ENCODE assay signal across 9 cellular contexts in the genomic region with DNA sequence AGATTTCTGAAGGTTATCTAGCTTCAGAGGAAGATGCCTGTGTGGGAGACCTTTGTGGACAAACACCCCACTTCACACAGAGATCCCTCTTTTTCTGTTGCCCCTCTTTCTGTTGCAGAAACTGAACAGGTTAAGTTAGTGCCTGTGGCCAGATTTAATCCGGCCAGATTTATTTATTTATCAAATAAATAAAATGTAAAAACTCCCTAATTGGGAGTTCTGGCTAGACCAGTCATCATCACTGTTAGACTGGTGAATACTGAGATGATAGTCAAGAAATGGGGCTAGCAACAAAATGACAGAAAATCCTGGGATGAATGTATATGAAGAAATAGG. TPM values are rescaled to one million over a fixed set of nuclear protein-coding genes. Genes with fewer than 3 reads are reported as not detected.
A peak's percentile ranks its signal among the peaks of the same experiment; 100 is the strongest.
DNase-seq lines count a peak whose midpoint lies in the region; ATAC-seq and TF ChIP-seq lines count a peak whose summit lies in the region.
"Had no signal": no experiment of that assay in that cellular context is flagged by ENCODE, and none has a peak within 500 bp of the region (broad histone marks: within the 10 kb centered on the region; RNA-seq: fewer than 3 reads in every experiment).

No MANE protein-coding gene starts in this region.

- TF ChIP-seq RAD21 in neural cell (conservative IDR thresholded peaks at IDR 0.05) = no peak

- H3K9me3 Mint-ChIP-seq in CD4-positive, alpha-beta memory T cell = no peaks in the 10 kb centered on the region
- H3K9me3 Mint-ChIP-seq in chondrocyte (ENCODE audit: low read depth) = no peaks in the 10 kb centered on the region

- H3K27ac Mint-ChIP-seq in CD4-positive, alpha-beta memory T cell = peak overlapping the region in 3 of 7 donors; percentile 90 to 91 (median 90)
- H3K27ac Mint-ChIP-seq in chondrocyte (ENCODE audit: unreplicated experiment) = peak overlapping the region; percentile 90

- no peak for TF ChIP-seq EP300 in neural cell (conservative IDR thresholded peaks at IDR 0.05; ENCODE audit: poor library complexity, severe bottlenecking)

- H3K9ac ChIP-seq in Loucy (ENCODE audit: low read depth, low read length, poor library complexity, severe bottlenecking) (peak overlapping the region; percentile 97), neural cell (ENCODE audit: low read length) (no peak overlapping the region)

- intact Hi-C loops in CD4-positive, alpha-beta memory T cell (cut with micrococcal nuclease) = loop anchor here (2.0 to 10.0 kb wide), 3 partner anchors 51 to 981 kb away; a partner anchor contains a TSS

- H3K27me3 ChIP-seq in CD4-positive, alpha-beta memory T cell (ENCODE audit: insufficient read depth, low read length) = no peaks in the 10 kb centered on the region
- H3K27me3 ChIP-seq in Loucy (ENCODE audit: insufficient read depth, low read length, poor library complexity, severe bottlenecking) (no peaks in the 10 kb centered on the region), neural cell (ENCODE audit: insufficient read depth, low read depth, low read length) (no peaks in the 10 kb centered on the region)

- peak overlapping the region; percentile 83 to 94 (median 91) for H3K4me3 Mint-ChIP-seq in CD4-positive, alpha-beta memory T cell
- peak overlapping the region; percentile 94 for H3K4me3 Mint-ChIP-seq in chondrocyte (ENCODE audit: unreplicated experiment)

- peaks cover 0 to 7% of the 10 kb centered on the region in 2 donors for H3K36me3 Mint-ChIP-seq in CD4-positive, alpha-beta memory T cell
- no peaks in the 10 kb centered on the region for H3K36me3 Mint-ChIP-seq in chondrocyte (ENCODE audit: low read depth)

- H3K4me2 ChIP-seq in Loucy (ENCODE audit: low read depth, low read length, poor library complexity, severe bottlenecking) (peak overlapping the region; percentile 99), neural cell (ENCODE audit: low read length) (peak overlapping the region; percentile 68)

- peaks cover 29% of the 10 kb centered on the region for H3K4me1 ChIP-seq in CD4-positive, alpha-beta memory T cell (ENCODE audit: insufficient read depth, low read length)
- peaks cover 50% of the 10 kb centered on the region for H3K4me1 ChIP-seq in Loucy (ENCODE audit: insufficient read depth, low read length, poor library complexity, severe bottlenecking)

- CTCF ChIA-PET in CD4-positive, alpha-beta memory T cell (lab: Charles Lee; ENCODE audit: partially characterized antibody) = interaction anchor here (1.2 to 1.4 kb wide), 2 partner anchors 50 to 97 kb away, joined by 5 to 6 read pairs; no protein-coding TSS in a partner anchor

- ATAC-seq in GM21390 (IDR thresholded peaks at IDR 0.05; ENCODE audit: unreplicated experiment) (no peak), HG03039 (IDR thresholded peaks at IDR 0.05; ENCODE audit: unreplicated experiment) (no peak)

- peaks cover 25 to 48% (median 34%) of the 10 kb centered on the region in 4 donors for H3K4me1 Mint-ChIP-seq in CD4-positive, alpha-beta memory T cell
- H3K4me1 Mint-ChIP-seq in chondrocyte (ENCODE audit: low read depth) = peaks cover 25% of the 10 kb centered on the region

- H3K4me3 ChIP-seq in CD4-positive, alpha-beta memory T cell (ENCODE audit: low read length in 2 of 2) = no peak overlapping the region
- peak overlapping the region; percentile 84 for H3K4me3 ChIP-seq in Loucy (ENCODE audit: low read length, poor library complexity, severe bottlenecking)
- H3K4me3 ChIP-seq in neural cell (ENCODE audit: low read length) = peak overlapping the region; percentile 95

- POLR2A ChIA-PET in CD4-positive, alpha-beta memory T cell (lab: Charles Lee; ENCODE audit: partially characterized antibody) = interaction anchor here (1.7 to 2.1 kb wide), 3 partner anchors 10 to 50 kb away, joined by 5 to 20 read pairs (median 10); no protein-coding TSS in a partner anchor

- H2AFZ ChIP-seq in Loucy (ENCODE audit: low read length) (no peak overlapping the region), neural cell (ENCODE audit: low read depth, low read length) (no peak overlapping the region)

- H3K36me3 ChIP-seq in CD4-positive, alpha-beta memory T cell (ENCODE audit: insufficient read depth, low read length) = no peaks in the 10 kb centered on the region
- H3K36me3 ChIP-seq in Loucy (ENCODE audit: insufficient read depth, low read length) (no peaks in the 10 kb centered on the region), neural cell (ENCODE audit: insufficient read depth, low read length) (no peaks in the 10 kb centered on the region)

- H4K20me1 ChIP-seq in Loucy (ENCODE audit: insufficient read depth, low read length, poor library complexity, severe bottlenecking) (peaks cover 17% of the 10 kb centered on the region), neural cell (ENCODE audit: insufficient read depth) (no peaks in the 10 kb centered on the region)

- H3F3A ChIP-seq in Loucy (ENCODE audit: low read depth) = no peaks in the 10 kb centered on the region; the same call in 1 of the 2 replicates
- peaks cover 6% of the 10 kb centered on the region for H3F3A ChIP-seq in neural cell (ENCODE audit: insufficient read depth, low read length, poor library complexity, severe bottlenecking)

- peaks cover 36% of the 10 kb centered on the region for H3K79me2 ChIP-seq in Loucy (ENCODE audit: insufficient read depth, low read length)
- H3K79me2 ChIP-seq in neural cell (replicated peaks; ENCODE audit: insufficient read depth, low read length) = peaks cover 16% of the 10 kb centered on the region

- no peak for DNase-seq in CD4-positive, alpha-beta memory T cell
- DNase-seq in chondrocyte (ENCODE audit: low spot score) (no peak), hypothalamus (lab: John Stamatoyannopoulos, UW) (no peak), dermis blood vessel endothelial cell (no peak)
- DNase-seq: cortex of kidney had no signal

- no peaks in the 10 kb centered on the region for H3K27me3 Mint-ChIP-seq in CD4-positive, alpha-beta memory T cell
- H3K27me3 Mint-ChIP-seq in chondrocyte (ENCODE audit: low read depth) = no peaks in the 10 kb centered on the region

- H3K9me3 ChIP-seq in CD4-positive, alpha-beta memory T cell (ENCODE audit: control insufficient read depth in 1 of 2, low read length in 2 of 2) = no peaks in the 10 kb centered on the region
- no peaks in the 10 kb centered on the region for H3K9me3 ChIP-seq in Loucy (ENCODE audit: insufficient read depth, low read depth, low read length)
- no peaks in the 10 kb centered on the region for H3K9me3 ChIP-seq in neural cell (ENCODE audit: low read length)

- TF ChIP-seq CTCF in Loucy (conservative IDR thresholded peaks at IDR 0.05; ENCODE audit: low read length) (no peak), chondrocyte (IDR thresholded peaks at IDR 0.05) (no peak), neural cell (IDR thresholded peaks at IDR 0.05; ENCODE audit: poor library complexity, severe bottlenecking) (no peak)

- H3K27ac ChIP-seq in CD4-positive, alpha-beta memory T cell (ENCODE audit: low read depth, low read length) = peak overlapping the region; percentile 54
- H3K27ac ChIP-seq in neural cell (ENCODE audit: low read length) = no peak overlapping the region

- no peaks in the 10 kb centered on the region for H3K9me2 ChIP-seq in Loucy (replicated peaks; ENCODE audit: low read depth, low read length)
- H3K9me2 ChIP-seq in neural cell (ENCODE audit: insufficient read depth, low read length) = no peaks in the 10 kb centered on the region

TF ChIP-seq in neural cell, 6 proteins besides CTCF, POLR2A, EP300 and RAD21:
- TF ChIP-seq SMC3 (conservative IDR thresholded peaks at IDR 0.05; ENCODE audit: poor library complexity) = no peak
- no peak for TF ChIP-seq EZH2 (IDR thresholded peaks at IDR 0.05; ENCODE audit: borderline replicate concordance, insufficient read depth, low read length, poor library complexity, severe bottlenecking)
- TF ChIP-seq TAF1 (IDR thresholded peaks at IDR 0.05; ENCODE audit: low read depth) = no peak
- TF ChIP-seq MXI1 (conservative IDR thresholded peaks at IDR 0.05; ENCODE audit: poor library complexity, severe bottlenecking) = no peak
- no peak for TF ChIP-seq POLR2AphosphoS5 (IDR thresholded peaks at IDR 0.05)
- TF ChIP-seq, protein P1, sequence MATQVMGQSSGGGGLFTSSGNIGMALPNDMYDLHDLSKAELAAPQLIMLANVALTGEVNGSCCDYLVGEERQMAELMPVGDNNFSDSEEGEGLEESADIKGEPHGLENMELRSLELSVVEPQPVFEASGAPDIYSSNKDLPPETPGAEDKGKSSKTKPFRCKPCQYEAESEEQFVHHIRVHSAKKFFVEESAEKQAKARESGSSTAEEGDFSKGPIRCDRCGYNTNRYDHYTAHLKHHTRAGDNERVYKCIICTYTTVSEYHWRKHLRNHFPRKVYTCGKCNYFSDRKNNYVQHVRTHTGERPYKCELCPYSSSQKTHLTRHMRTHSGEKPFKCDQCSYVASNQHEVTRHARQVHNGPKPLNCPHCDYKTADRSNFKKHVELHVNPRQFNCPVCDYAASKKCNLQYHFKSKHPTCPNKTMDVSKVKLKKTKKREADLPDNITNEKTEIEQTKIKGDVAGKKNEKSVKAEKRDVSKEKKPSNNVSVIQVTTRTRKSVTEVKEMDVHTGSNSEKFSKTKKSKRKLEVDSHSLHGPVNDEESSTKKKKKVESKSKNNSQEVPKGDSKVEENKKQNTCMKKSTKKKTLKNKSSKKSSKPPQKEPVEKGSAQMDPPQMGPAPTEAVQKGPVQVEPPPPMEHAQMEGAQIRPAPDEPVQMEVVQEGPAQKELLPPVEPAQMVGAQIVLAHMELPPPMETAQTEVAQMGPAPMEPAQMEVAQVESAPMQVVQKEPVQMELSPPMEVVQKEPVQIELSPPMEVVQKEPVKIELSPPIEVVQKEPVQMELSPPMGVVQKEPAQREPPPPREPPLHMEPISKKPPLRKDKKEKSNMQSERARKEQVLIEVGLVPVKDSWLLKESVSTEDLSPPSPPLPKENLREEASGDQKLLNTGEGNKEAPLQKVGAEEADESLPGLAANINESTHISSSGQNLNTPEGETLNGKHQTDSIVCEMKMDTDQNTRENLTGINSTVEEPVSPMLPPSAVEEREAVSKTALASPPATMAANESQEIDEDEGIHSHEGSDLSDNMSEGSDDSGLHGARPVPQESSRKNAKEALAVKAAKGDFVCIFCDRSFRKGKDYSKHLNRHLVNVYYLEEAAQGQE (IDR thresholded peaks at IDR 0.05; ENCODE audit: borderline replicate concordance) = no peak

RNA-seq across cellular contexts. Expression of a gene that starts 1.2 kb away (rescaled TPM):
- total RNA-seq in CD4-positive, alpha-beta memory T cell = 10 to 100 TPM; 46.6 to 52.2 TPM
- polyA plus RNA-seq in CD4-positive, alpha-beta memory T cell = 10 to 100 TPM; 21.2 to 40.1 TPM
- total RNA-seq in chondrocyte = 44.6 to 52.0 TPM (median 44.7 TPM) in 3 replicates
- 22.0 and 28.3 TPM in 2 replicates for polyA plus RNA-seq in neural cell
- polyA minus RNA-seq in neural cell = 142 and 154 TPM in 2 replicates
- 98.7 and 104 TPM in 2 replicates for total RNA-seq in dermis blood vessel endothelial cell

Comparison
In these comparisons a context has a peak if more than half of its experiments do, and no peak if none do; other contexts are left out.
1. H3K4me3 ChIP-seq: peak in Loucy (single experiment) and neural cell (single experiment); none in CD4-positive, alpha-beta memory T cell (0 of 2).